1 cellular context compared by ENCODE assay signal in genomic region chr12:112285600-112286401, GRCh38.
TF ChIP-seq lines count a peak whose summit lies in the region.

No MANE protein-coding gene starts in this region.

TF ChIP-seq in HepG2, 621 proteins besides CTCF, POLR2A, EP300 and RAD21 (continued from another document and continues in another):
- TF ChIP-seq STAT5B (CRISPR knock-in tag; IDR thresholded peaks at IDR 0.05) (no peak), DMAP1 (CRISPR knock-in tag; IDR thresholded peaks at IDR 0.05) (0 out of 2 replicates have a peak, but pooled peaks have one; percentile 24), ZNF609 (CRISPR knock-in tag; IDR thresholded peaks at IDR 0.05; ENCODE audit: borderline replicate concordance) (peak; percentile 99), TBX2 (CRISPR knock-in tag; IDR thresholded peaks at IDR 0.05; ENCODE audit: borderline replicate concordance) (peak; percentile 70; the same call in 1 of the 2 replicates), SMAD1 (CRISPR knock-in tag; IDR thresholded peaks at IDR 0.05; ENCODE audit: borderline replicate concordance, low read depth) (no peak), ZFAT (CRISPR knock-in tag; conservative IDR thresholded peaks at IDR 0.05) (no peak), LCORL (IDR thresholded peaks at IDR 0.05) (peak; percentile 96), LCORL (CRISPR knock-in tag; IDR thresholded peaks at IDR 0.05) (peak; percentile 58; the same call in 1 of the 2 replicates), NFE2L1 (CRISPR knock-in tag; IDR thresholded peaks at IDR 0.05; ENCODE audit: borderline replicate concordance) (no peak), CCDC6 (CRISPR knock-in tag; IDR thresholded peaks at IDR 0.05) (no peak), ZSCAN22 (CRISPR knock-in tag; IDR thresholded peaks at IDR 0.05) (no peak), ZNF382 (CRISPR knock-in tag; IDR thresholded peaks at IDR 0.05; ENCODE audit: borderline replicate concordance) (no peak), RFXAP (CRISPR knock-in tag; IDR thresholded peaks at IDR 0.05; ENCODE audit: borderline replicate concordance) (no peak), CREB1 (IDR thresholded peaks at IDR 0.05) (no peak), CREB1 (CRISPR knock-in tag; IDR thresholded peaks at IDR 0.05) (peak; percentile 75), ZIK1 (CRISPR knock-in tag; IDR thresholded peaks at IDR 0.05; ENCODE audit: borderline replicate concordance, low read depth) (no peak), SOX5 (CRISPR knock-in tag; IDR thresholded peaks at IDR 0.05; ENCODE audit: borderline replicate concordance) (peak; percentile 86; the same call in 1 of the 2 replicates), CBX2 (IDR thresholded peaks at IDR 0.05; ENCODE audit: low read depth, low read length) (no peak), CBX2 (CRISPR knock-in tag; IDR thresholded peaks at IDR 0.05; ENCODE audit: low read depth) (no peak), RNF2 (conservative IDR thresholded peaks at IDR 0.05; ENCODE audit: low read depth) (no peak), KLF6 (CRISPR knock-in tag; IDR thresholded peaks at IDR 0.05) (peak; percentile 51; the same call in 1 of the 2 replicates), NFIC (IDR thresholded peaks at IDR 0.05; ENCODE audit: low read length) (peak; percentile 90), ZNF83 (CRISPR knock-in tag; IDR thresholded peaks at IDR 0.05; ENCODE audit: borderline replicate concordance) (no peak), ZNF619 (CRISPR knock-in tag; IDR thresholded peaks at IDR 0.05) (no peak), ZNF879 (CRISPR knock-in tag; IDR thresholded peaks at IDR 0.05) (no peak), ZFP36L1 (CRISPR knock-in tag; IDR thresholded peaks at IDR 0.05) (no peak), TIGD3 (CRISPR knock-in tag; IDR thresholded peaks at IDR 0.05; ENCODE audit: borderline replicate concordance) (no peak)
- TF ChIP-seq, protein P1, sequence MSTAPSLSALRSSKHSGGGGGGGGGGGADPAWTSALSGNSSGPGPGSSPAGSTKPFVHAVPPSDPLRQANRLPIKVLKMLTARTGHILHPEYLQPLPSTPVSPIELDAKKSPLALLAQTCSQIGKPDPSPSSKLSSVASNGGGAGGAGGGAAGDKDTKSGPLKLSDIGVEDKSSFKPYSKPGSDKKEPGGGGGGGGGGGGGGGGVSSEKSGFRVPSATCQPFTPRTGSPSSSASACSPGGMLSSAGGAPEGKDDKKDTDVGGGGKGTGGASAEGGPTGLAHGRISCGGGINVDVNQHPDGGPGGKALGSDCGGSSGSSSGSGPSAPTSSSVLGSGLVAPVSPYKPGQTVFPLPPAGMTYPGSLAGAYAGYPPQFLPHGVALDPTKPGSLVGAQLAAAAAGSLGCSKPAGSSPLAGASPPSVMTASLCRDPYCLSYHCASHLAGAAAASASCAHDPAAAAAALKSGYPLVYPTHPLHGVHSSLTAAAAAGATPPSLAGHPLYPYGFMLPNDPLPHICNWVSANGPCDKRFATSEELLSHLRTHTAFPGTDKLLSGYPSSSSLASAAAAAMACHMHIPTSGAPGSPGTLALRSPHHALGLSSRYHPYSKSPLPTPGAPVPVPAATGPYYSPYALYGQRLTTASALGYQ (CRISPR knock-in tag; IDR thresholded peaks at IDR 0.05) = peak; percentile 98
- TF ChIP-seq, protein P2, sequence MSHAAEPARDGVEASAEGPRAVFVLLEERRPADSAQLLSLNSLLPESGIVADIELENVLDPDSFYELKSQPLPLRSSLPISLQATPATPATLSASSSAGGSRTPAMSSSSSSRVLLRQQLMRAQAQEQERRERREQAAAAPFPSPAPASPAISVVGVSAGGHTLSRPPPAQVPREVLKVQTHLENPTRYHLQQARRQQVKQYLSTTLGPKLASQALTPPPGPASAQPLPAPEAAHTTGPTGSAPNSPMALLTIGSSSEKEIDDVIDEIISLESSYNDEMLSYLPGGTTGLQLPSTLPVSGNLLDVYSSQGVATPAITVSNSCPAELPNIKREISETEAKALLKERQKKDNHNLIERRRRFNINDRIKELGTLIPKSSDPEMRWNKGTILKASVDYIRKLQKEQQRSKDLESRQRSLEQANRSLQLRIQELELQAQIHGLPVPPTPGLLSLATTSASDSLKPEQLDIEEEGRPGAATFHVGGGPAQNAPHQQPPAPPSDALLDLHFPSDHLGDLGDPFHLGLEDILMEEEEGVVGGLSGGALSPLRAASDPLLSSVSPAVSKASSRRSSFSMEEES (CRISPR knock-in tag; IDR thresholded peaks at IDR 0.05) = peak; percentile 15; the same call in 1 of the 2 replicates
- TF ChIP-seq, protein P3, sequence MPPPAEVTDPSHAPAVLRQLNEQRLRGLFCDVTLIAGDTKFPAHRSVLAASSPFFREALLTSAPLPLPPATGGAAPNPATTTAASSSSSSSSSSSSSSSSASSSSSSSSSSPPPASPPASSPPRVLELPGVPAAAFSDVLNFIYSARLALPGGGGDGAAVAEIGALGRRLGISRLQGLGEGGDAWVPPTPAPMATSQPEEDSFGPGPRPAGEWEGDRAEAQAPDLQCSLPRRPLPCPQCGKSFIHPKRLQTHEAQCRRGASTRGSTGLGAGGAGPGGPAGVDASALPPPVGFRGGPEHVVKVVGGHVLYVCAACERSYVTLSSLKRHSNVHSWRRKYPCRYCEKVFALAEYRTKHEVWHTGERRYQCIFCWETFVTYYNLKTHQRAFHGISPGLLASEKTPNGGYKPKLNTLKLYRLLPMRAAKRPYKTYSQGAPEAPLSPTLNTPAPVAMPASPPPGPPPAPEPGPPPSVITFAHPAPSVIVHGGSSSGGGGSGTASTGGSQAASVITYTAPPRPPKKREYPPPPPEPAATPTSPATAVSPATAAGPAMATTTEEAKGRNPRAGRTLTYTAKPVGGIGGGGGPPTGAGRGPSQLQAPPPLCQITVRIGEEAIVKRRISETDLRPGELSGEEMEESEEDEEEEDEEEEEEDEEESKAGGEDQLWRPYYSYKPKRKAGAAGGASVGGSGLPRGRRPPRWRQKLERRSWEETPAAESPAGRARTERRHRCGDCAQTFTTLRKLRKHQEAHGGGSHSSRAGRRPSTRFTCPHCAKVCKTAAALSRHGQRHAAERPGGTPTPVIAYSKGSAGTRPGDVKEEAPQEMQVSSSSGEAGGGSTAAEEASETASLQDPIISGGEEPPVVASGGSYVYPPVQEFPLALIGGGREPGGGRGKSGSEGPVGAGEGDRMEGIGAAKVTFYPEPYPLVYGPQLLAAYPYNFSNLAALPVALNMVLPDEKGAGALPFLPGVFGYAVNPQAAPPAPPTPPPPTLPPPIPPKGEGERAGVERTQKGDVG (CRISPR knock-in tag; IDR thresholded peaks at IDR 0.05; ENCODE audit: borderline replicate concordance) = no peak
- TF ChIP-seq, protein P4, sequence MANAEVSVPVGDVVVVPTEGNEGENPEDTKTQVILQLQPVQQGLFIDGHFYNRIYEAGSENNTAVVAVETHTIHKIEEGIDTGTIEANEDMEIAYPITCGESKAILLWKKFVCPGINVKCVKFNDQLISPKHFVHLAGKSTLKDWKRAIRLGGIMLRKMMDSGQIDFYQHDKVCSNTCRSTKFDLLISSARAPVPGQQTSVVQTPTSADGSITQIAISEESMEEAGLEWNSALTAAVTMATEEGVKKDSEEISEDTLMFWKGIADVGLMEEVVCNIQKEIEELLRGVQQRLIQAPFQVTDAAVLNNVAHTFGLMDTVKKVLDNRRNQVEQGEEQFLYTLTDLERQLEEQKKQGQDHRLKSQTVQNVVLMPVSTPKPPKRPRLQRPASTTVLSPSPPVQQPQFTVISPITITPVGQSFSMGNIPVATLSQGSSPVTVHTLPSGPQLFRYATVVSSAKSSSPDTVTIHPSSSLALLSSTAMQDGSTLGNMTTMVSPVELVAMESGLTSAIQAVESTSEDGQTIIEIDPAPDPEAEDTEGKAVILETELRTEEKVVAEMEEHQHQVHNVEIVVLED (CRISPR knock-in tag; IDR thresholded peaks at IDR 0.05; ENCODE audit: borderline replicate concordance) = 0 out of 2 replicates have a peak, but pooled peaks have one; percentile 21
- TF ChIP-seq, protein P5, sequence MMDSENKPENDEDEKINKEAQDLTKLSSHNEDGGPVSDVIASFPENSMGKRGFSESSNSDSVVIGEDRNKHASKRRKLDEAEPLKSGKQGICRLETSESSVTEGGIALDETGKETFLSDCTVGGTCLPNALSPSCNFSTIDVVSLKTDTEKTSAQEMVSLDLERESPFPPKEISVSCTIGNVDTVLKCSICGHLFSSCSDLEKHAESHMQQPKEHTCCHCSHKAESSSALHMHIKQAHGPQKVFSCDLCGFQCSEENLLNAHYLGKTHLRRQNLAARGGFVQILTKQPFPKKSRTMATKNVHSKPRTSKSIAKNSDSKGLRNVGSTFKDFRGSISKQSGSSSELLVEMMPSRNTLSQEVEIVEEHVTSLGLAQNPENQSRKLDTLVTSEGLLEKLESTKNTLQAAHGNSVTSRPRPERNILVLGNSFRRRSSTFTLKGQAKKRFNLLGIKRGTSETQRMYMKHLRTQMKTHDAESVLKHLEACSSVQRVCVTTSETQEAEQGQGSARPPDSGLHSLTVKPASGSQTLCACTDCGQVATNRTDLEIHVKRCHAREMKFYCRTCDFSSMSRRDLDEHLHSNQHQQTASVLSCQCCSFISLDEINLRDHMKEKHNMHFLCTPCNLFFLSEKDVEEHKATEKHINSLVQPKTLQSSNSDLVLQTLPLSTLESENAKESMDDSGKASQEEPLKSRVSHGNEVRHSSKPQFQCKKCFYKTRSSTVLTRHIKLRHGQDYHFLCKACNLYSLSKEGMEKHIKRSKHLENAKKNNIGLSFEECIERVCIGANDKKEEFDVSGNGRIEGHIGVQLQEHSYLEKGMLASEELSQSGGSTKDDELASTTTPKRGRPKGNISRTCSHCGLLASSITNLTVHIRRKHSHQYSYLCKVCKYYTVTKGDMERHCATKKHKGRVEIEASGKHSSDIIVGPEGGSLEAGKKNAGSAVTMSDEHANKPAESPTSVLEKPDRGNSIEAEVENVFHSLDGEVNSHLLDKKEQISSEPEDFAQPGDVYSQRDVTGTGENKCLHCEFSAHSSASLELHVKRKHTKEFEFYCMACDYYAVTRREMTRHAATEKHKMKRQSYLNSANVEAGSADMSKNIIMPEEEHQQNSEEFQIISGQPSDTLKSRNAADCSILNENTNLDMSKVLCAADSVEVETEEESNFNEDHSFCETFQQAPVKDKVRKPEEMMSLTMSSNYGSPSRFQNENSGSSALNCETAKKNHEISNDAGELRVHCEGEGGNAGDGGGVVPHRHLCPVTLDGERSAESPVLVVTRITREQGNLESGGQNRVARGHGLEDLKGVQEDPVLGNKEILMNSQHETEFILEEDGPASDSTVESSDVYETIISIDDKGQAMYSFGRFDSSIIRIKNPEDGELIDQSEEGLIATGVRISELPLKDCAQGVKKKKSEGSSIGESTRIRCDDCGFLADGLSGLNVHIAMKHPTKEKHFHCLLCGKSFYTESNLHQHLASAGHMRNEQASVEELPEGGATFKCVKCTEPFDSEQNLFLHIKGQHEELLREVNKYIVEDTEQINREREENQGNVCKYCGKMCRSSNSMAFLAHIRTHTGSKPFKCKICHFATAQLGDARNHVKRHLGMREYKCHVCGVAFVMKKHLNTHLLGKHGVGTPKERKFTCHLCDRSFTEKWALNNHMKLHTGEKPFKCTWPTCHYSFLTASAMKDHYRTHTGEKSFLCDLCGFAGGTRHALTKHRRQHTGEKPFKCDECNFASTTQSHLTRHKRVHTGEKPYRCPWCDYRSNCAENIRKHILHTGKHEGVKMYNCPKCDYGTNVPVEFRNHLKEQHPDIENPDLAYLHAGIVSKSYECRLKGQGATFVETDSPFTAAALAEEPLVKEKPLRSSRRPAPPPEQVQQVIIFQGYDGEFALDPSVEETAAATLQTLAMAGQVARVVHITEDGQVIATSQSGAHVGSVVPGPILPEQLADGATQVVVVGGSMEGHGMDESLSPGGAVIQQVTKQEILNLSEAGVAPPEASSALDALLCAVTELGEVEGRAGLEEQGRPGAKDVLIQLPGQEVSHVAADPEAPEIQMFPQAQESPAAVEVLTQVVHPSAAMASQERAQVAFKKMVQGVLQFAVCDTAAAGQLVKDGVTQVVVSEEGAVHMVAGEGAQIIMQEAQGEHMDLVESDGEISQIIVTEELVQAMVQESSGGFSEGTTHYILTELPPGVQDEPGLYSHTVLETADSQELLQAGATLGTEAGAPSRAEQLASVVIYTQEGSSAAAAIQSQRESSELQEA (CRISPR knock-in tag; IDR thresholded peaks at IDR 0.05; ENCODE audit: not compliant biosample characterization) = no peak
